In the genomic region with DNA sequence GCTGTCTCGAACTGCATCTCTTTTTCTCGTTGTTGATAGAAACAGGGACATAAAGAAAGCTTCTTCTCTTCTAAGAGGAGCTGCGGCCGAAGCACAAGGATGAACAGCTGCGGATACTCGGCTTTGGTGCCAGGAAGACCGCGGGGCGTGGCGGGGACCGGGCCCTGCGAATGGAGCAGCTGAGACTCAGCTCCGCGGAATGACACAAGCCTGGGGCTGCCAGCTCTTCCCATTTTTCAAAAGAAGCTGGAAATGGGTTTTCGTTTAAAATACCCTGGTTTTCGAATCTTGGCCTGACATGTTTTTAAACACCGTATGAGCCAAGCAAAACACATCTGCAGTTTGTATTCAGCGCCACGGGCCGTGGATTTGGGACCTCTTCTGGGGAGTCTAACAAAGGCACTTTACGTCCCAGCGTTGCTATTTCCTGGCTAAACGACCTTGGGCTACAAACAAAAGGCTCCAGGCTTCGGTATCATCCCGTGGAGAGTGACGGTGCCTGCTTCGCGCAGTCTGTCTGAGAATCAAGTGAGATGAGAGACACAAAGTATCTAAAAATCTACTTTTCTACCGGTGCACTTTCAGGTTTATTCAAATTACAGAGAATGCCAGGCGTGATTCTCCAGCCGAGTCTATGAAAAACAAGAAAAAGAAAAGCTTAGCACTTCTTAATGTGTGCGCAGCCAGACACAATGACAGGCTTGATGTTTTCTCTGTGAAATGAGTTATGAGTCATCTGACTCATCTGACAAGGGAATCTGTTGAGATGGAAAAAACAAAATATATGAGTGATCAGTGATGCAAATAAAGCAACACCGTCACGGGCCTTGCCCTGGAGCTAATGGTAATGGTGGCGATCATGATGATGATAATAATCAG, we compare ENCODE assay signal across 15 cellular contexts.
DNase-seq lines count a peak whose midpoint lies in the region; ATAC-seq and TF ChIP-seq lines count a peak whose summit lies in the region.
"Had no signal": no experiment of that assay in that cellular context is flagged by ENCODE, and none has a peak within 500 bp of the region (broad histone marks: within the 10 kb centered on the region; RNA-seq: fewer than 3 reads in every experiment).

No MANE protein-coding gene starts in this region.

- TF ChIP-seq CTCF in esophagus muscularis mucosa (IDR thresholded peaks at IDR 0.05) = no peak
- no peak for TF ChIP-seq CTCF in HFFc6 (IDR thresholded peaks at IDR 0.05)

- no peaks in the 10 kb centered on the region for H3K9me3 ChIP-seq in esophagus muscularis mucosa

- intact Hi-C loops in esophagus muscularis mucosa (cut with DNase I) = no loop called here

- peaks cover 18% of the 10 kb centered on the region for H3K9me3 Mint-ChIP-seq in HFFc6
- H3K9me3 Mint-ChIP-seq: CD8-positive, alpha-beta T cell; IgD-negative memory B cell; natural killer cell treated with Interleukin-12 subunit alpha and Interleukin-12 subunit beta and Interleukin-15 and Interleukin-18, amount 100 ng/mL, for 72 hours; stimulated activated effector memory CD8-positive, alpha-beta T cell treated with anti-CD3 and anti-CD28 coated beads, Interleukin-12 subunit alpha, Interleukin-12 subunit beta, amount 100 ng/mL, for 72 hours had no signal

- H3K36me3 ChIP-seq in esophagus muscularis mucosa = no peaks in the 10 kb centered on the region

- H3K27ac ChIP-seq in esophagus muscularis mucosa (replicated peaks in 1 of 4) = no peak overlapping the region
- H3K27ac ChIP-seq: VCaP had no signal

- H3K4me1 Mint-ChIP-seq in HFFc6 (ENCODE audit: low read depth) = no peaks in the 10 kb centered on the region
- H3K4me1 Mint-ChIP-seq: IgD-negative memory B cell; stimulated activated effector memory CD8-positive, alpha-beta T cell treated with anti-CD3 and anti-CD28 coated beads, Interleukin-12 subunit alpha, Interleukin-12 subunit beta, amount 100 ng/mL, for 72 hours had no signal

- 23% methylated on average over 35 of the region's 35 CpGs for WGBS in esophagus muscularis mucosa

- peak; percentile 22 for DNase-seq in ELF-1 (ENCODE audit: low read depth, low spot score)
- DNase-seq in NCI-H526 treated with DMSO at 0.1 percent for 48 hours (lab: John Stamatoyannopoulos, UW) = peak; percentile 36
- DNase-seq in esophagus muscularis mucosa (ENCODE audit: extremely low spot score) = no peak
- peak; percentile 58 for DNase-seq in occipital lobe (lab: John Stamatoyannopoulos, UW)
- DNase-seq in stimulated activated CD8-positive, alpha-beta memory T cell treated with anti-CD3 and anti-CD28 coated beads, Interleukin-4, amount 100 ng/mL, for 48 hours = no peak
- DNase-seq in HFFc6 = no peak
- DNase-seq in 8988T = no peak
- DNase-seq: aorta; CD8-positive, alpha-beta T cell; NCI-H2029 treated with DMSO at 0.1 percent for 48 hours had no signal

- peaks cover 3% of the 10 kb centered on the region for H3K27me3 Mint-ChIP-seq in HFFc6 (ENCODE audit: insufficient read depth)
- H3K27me3 Mint-ChIP-seq: IgD-negative memory B cell; natural killer cell treated with Interleukin-12 subunit alpha and Interleukin-12 subunit beta and Interleukin-15 and Interleukin-18, amount 100 ng/mL, for 72 hours had no signal

- H3K4me3 Mint-ChIP-seq in HFFc6 = no peak overlapping the region
- H3K4me3 Mint-ChIP-seq: CD8-positive, alpha-beta T cell; IgD-negative memory B cell; natural killer cell treated with Interleukin-12 subunit alpha and Interleukin-12 subunit beta and Interleukin-15 and Interleukin-18, amount 100 ng/mL, for 72 hours; stimulated activated effector memory CD8-positive, alpha-beta T cell treated with anti-CD3 and anti-CD28 coated beads, Interleukin-12 subunit alpha, Interleukin-12 subunit beta, amount 100 ng/mL, for 72 hours had no signal

- no peaks in the 10 kb centered on the region for H3K36me3 Mint-ChIP-seq in HFFc6 (ENCODE audit: low read depth)
- H3K36me3 Mint-ChIP-seq: CD8-positive, alpha-beta T cell; IgD-negative memory B cell; natural killer cell treated with Interleukin-12 subunit alpha and Interleukin-12 subunit beta and Interleukin-15 and Interleukin-18, amount 100 ng/mL, for 72 hours; stimulated activated effector memory CD8-positive, alpha-beta T cell treated with anti-CD3 and anti-CD28 coated beads, Interleukin-12 subunit alpha, Interleukin-12 subunit beta, amount 100 ng/mL, for 72 hours had no signal

- H3K27ac Mint-ChIP-seq in HFFc6 = no peak overlapping the region
- H3K27ac Mint-ChIP-seq: CD8-positive, alpha-beta T cell; IgD-negative memory B cell; natural killer cell treated with Interleukin-12 subunit alpha and Interleukin-12 subunit beta and Interleukin-15 and Interleukin-18, amount 100 ng/mL, for 72 hours; stimulated activated effector memory CD8-positive, alpha-beta T cell treated with anti-CD3 and anti-CD28 coated beads, Interleukin-12 subunit alpha, Interleukin-12 subunit beta, amount 100 ng/mL, for 72 hours had no signal

- H3K27me3 ChIP-seq in esophagus muscularis mucosa = peaks cover 0 to 61% (median 2%) of the 10 kb centered on the region in 4 donors

- no peak for ATAC-seq in HG03196 (IDR thresholded peaks at IDR 0.05; ENCODE audit: unreplicated experiment)
- ATAC-seq: CD8-positive, alpha-beta T cell; natural killer cell treated with Interleukin-12 subunit alpha and Interleukin-12 subunit beta and Interleukin-15 and Interleukin-18, amount 100 ng/mL, for 72 hours; stimulated activated effector memory CD8-positive, alpha-beta T cell treated with anti-CD3 and anti-CD28 coated beads, Interleukin-12 subunit alpha, Interleukin-12 subunit beta, amount 100 ng/mL, for 72 hours had no signal

- TF ChIP-seq EP300 in esophagus muscularis mucosa (IDR thresholded peaks at IDR 0.05) = no peak

- peak overlapping the region in 3 of 4 donors; percentile 18 to 22 (median 20) for H3K4me3 ChIP-seq in esophagus muscularis mucosa

- peaks cover 0 to 10% (median 0%) of the 10 kb centered on the region in 4 donors for H3K4me1 ChIP-seq in esophagus muscularis mucosa

- no peak for TF ChIP-seq POLR2A in esophagus muscularis mucosa (IDR thresholded peaks at IDR 0.05; ENCODE audit: low read depth)

Comparison
In these comparisons a context has a peak if more than half of its experiments do, and no peak if none do; other contexts are left out.
1. DNase-seq: peak in ELF-1 (single experiment), NCI-H526 treated with DMSO at 0.1 percent for 48 hours (single experiment) and occipital lobe (single experiment); none in esophagus muscularis mucosa (single experiment), stimulated activated CD8-positive, alpha-beta memory T cell treated with anti-CD3 and anti-CD28 coated beads, Interleukin-4, amount 100 ng/mL, for 48 hours (single experiment), HFFc6 (single experiment) and 8988T (single experiment).